Comparison of ENCODE assay signal across 1 cellular context in the genomic region with DNA sequence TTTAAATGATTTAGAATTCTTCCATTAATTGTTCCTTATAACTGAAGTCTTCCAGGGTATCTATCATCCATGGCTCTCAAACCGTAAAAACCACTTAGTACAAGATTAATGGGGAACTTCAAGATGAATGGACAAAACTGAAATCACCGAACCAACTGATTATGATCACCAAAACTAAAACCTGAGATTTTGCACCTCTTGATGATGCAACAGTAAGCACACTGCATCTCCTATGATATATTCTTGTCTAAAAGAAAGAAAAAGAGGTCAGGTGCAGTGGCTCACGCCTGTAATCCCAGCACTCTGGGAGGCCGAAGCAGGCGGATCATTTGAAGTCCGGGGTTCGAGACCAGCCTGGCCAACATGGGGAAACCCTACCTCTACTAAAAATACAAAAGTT.
TF ChIP-seq lines count a peak whose summit lies in the region.

No MANE protein-coding gene starts in this region.

TF ChIP-seq in HEK293T, 16 proteins besides CTCF, POLR2A, EP300 and RAD21:
- TF ChIP-seq FOXM1 (IDR thresholded peaks at IDR 0.05; ENCODE audit: borderline replicate concordance) (no peak), FOXA1 (IDR thresholded peaks at IDR 0.05) (no peak), LEF1 (IDR thresholded peaks at IDR 0.05; ENCODE audit: borderline replicate concordance) (no peak), FOXK2 (IDR thresholded peaks at IDR 0.05) (no peak), HDGF (IDR thresholded peaks at IDR 0.05; ENCODE audit: borderline replicate concordance) (no peak), BHLHE40 (IDR thresholded peaks at IDR 0.05; ENCODE audit: borderline replicate concordance) (no peak), SP1 (IDR thresholded peaks at IDR 0.05) (no peak), L3MBTL2 (conservative IDR thresholded peaks at IDR 0.05) (no peak), PKNOX1 (IDR thresholded peaks at IDR 0.05) (no peak), ARNT (IDR thresholded peaks at IDR 0.05) (no peak), CTBP1 (IDR thresholded peaks at IDR 0.05; ENCODE audit: borderline replicate concordance) (no peak)
